ENCODE assay signal across 13 cellular contexts in the genomic region with DNA sequence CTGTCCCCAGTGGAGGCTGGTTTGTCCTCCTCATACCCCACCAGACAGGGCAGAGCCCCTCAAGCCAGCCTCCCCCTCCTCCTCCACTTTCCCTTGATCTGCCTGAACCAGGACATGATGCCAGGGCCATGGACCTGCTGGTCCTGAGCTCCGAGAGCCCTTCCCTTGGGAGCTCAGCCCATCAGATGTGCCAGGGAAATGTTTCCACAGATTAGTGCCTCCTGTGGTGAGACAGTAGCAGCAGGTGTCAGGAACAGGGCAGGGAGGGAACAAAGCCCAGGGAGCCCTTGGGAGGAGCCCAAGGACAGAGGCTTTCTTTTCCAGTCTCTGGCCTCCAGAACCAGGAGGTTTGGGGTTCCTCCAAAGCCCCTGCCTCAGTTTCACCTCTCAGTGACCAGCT. TPM values are rescaled to one million over a fixed set of nuclear protein-coding genes. Genes with fewer than 3 reads are reported as not detected.
DNase-seq lines count a peak whose midpoint lies in the region; ATAC-seq and TF ChIP-seq lines count a peak whose summit lies in the region.
"Had no signal": no experiment of that assay in that cellular context is flagged by ENCODE, and none has a peak within 500 bp of the region (broad histone marks: within the 10 kb centered on the region; RNA-seq: fewer than 3 reads in every experiment).

No MANE protein-coding gene starts in this region.

- H3K9me3 ChIP-seq in neuronal stem cell (replicated peaks in 1 of 2; ENCODE audit: control insufficient read depth in 2 of 2, insufficient read depth in 1 of 2, low read depth in 1 of 2, low read length in 2 of 2) = no peaks in the 10 kb centered on the region
- no peaks in the 10 kb centered on the region for H3K9me3 ChIP-seq in MM.1S (replicated peaks; ENCODE audit: insufficient read depth, low read length)

- H2BK12ac ChIP-seq in neuronal stem cell (ENCODE audit: low read length) = no peak overlapping the region

- no peaks in the 10 kb centered on the region for H3K79me1 ChIP-seq in neuronal stem cell (ENCODE audit: low read depth, low read length)

- H3K4me3 ChIP-seq in brain microvascular endothelial cell (ENCODE audit: low read depth, low read length) (no peak overlapping the region), neuronal stem cell (ENCODE audit: low read length in 2 of 2) (no peak overlapping the region), MM.1S (ENCODE audit: low read length) (no peak overlapping the region)

- H3K4me1 ChIP-seq in neuronal stem cell (ENCODE audit: control insufficient read depth in 2 of 2, insufficient read depth in 1 of 2, low read depth in 1 of 2, low read length in 2 of 2) (peaks cover 14 to 16% of the 10 kb centered on the region in 2 donors), MM.1S (ENCODE audit: low read length) (peaks cover 22% of the 10 kb centered on the region)

- H4K91ac ChIP-seq in neuronal stem cell (ENCODE audit: low read depth, low read length, poor library complexity) = no peak overlapping the region

- TF ChIP-seq CTCF in brain microvascular endothelial cell (IDR thresholded peaks at IDR 0.05; ENCODE audit: low read depth, low read length, missing control alignments) (peak; percentile 2), MM.1S (IDR thresholded peaks at IDR 0.05; ENCODE audit: low read length) (no peak)

- H3K18ac ChIP-seq in neuronal stem cell (ENCODE audit: low read length) = peak overlapping the region; percentile 17

- H3K14ac ChIP-seq in neuronal stem cell (ENCODE audit: low read length) = no peak overlapping the region

- no peak overlapping the region for H4K8ac ChIP-seq in neuronal stem cell (ENCODE audit: low read depth, low read length)

- in situ Hi-C loops in brain microvascular endothelial cell (cut with HindIII; ENCODE audit: low pct_ligation_motif_present, low sequenced_read_pairs) = no loop called here

- peaks cover 5% of the 10 kb centered on the region; the same call in 1 of the 2 replicates for H3F3A ChIP-seq in MM.1S (ENCODE audit: insufficient read depth, low read length)

- H2BK5ac ChIP-seq in neuronal stem cell (ENCODE audit: low read length) = no peak overlapping the region

- DNase-seq in NCI-H2196 (lab: John Stamatoyannopoulos, UW; ENCODE audit: unreplicated experiment) = peak; percentile 9
- no peak for DNase-seq in NCI-H2196 treated with DMSO at 0.1 percent for 48 hours (lab: John Stamatoyannopoulos, UW; ENCODE audit: unreplicated experiment)
- DNase-seq in NCI-H1092 treated with DMSO at 0.1 percent for 48 hours (lab: John Stamatoyannopoulos, UW) = peak; percentile 42
- DNase-seq in brain microvascular endothelial cell = no peak
- no peak for DNase-seq in neuronal stem cell (ENCODE audit: low spot score)
- DNase-seq in MM.1S = no peak
- no peak for DNase-seq in NCI-H226
- DNase-seq: ACHN; IMR-90; NCI-H1436; stimulated activated naive CD4-positive, alpha-beta T cell treated with Interleukin-2 at 50 U/mL for 16 hours had no signal

- no peak overlapping the region for H2BK15ac ChIP-seq in neuronal stem cell (ENCODE audit: low read length)

- H3K4ac ChIP-seq in neuronal stem cell (ENCODE audit: low read length) = no peak overlapping the region

- H3K36me3 ChIP-seq in brain microvascular endothelial cell (replicated peaks) (no peaks in the 10 kb centered on the region), neuronal stem cell (replicated peaks in 1 of 2; ENCODE audit: control insufficient read depth in 2 of 2, insufficient read depth in 2 of 2, low read length in 2 of 2) (no peaks in the 10 kb centered on the region), MM.1S (replicated peaks; ENCODE audit: insufficient read depth, low read length) (no peaks in the 10 kb centered on the region)

- H3K79me2 ChIP-seq in MM.1S (ENCODE audit: low read length) = no peaks in the 10 kb centered on the region

- WGBS in neuronal stem cell (ENCODE audit: extremely low coverage in 2 of 2, insufficient read length in 2 of 2, insufficient replicate concordance in 1 of 2), 2 donors = no CpG with 5 or more reads among the region's 1 CpG

- H2AFZ ChIP-seq in neuronal stem cell (ENCODE audit: low read length) (no peak overlapping the region), MM.1S (ENCODE audit: low read length) (no peak overlapping the region)

- peak overlapping the region; percentile 20 for H2AK5ac ChIP-seq in neuronal stem cell (ENCODE audit: low read depth, low read length)

- H3K4me2 ChIP-seq in neuronal stem cell (ENCODE audit: insufficient read depth, low read length, poor library complexity, severe bottlenecking) (no peak overlapping the region), MM.1S (ENCODE audit: low read depth, low read length) (no peak overlapping the region)

- no peak overlapping the region for H3K27ac ChIP-seq in brain microvascular endothelial cell
- no peak overlapping the region for H3K27ac ChIP-seq in neuronal stem cell (replicated peaks; ENCODE audit: low read length)
- no peak overlapping the region for H3K27ac ChIP-seq in MM.1S (ENCODE audit: low read length)

- H3K9me2 ChIP-seq in MM.1S (replicated peaks; ENCODE audit: insufficient read depth, low read length) = no peaks in the 10 kb centered on the region

- no peaks in the 10 kb centered on the region for H4K20me1 ChIP-seq in MM.1S (ENCODE audit: insufficient read depth, low read length)

- no peak overlapping the region for H2BK120ac ChIP-seq in neuronal stem cell (ENCODE audit: low read depth, low read length)

- peaks cover 31% of the 10 kb centered on the region for H3K27me3 ChIP-seq in brain microvascular endothelial cell (replicated peaks)
- no peaks in the 10 kb centered on the region for H3K27me3 ChIP-seq in neuronal stem cell (ENCODE audit: control insufficient read depth in 3 of 3, insufficient read depth in 3 of 3, low read depth in 1 of 3, low read length in 3 of 3)
- H3K27me3 ChIP-seq in MM.1S (replicated peaks; ENCODE audit: insufficient read depth, low read length) = no peaks in the 10 kb centered on the region

- H3K23ac ChIP-seq in neuronal stem cell (ENCODE audit: low read depth, low read length, poor library complexity) = no peak overlapping the region

- H3K9ac ChIP-seq in neuronal stem cell (ENCODE audit: low read depth, low read length, poor library complexity) (no peak overlapping the region), MM.1S (ENCODE audit: low read length) (no peak overlapping the region)

- ATAC-seq in HG02763 (IDR thresholded peaks at IDR 0.05; ENCODE audit: unreplicated experiment) = no peak

RNA-seq across cellular contexts. Expression of a gene that starts 14.6 kb away (rescaled TPM):
- polyA plus RNA-seq in neuronal stem cell (2013, experiment 1 of 2) = 18.3 TPM
- polyA plus RNA-seq in neuronal stem cell (2013, experiment 2 of 2) = 18.8 TPM

RNA-seq across cellular contexts. Expression of a gene that starts 22.3 kb away (rescaled TPM):
- polyA plus RNA-seq in neuronal stem cell (2013, experiment 1 of 2) = not detected
- not detected for polyA plus RNA-seq in neuronal stem cell (2013, experiment 2 of 2)
- polyA plus RNA-seq: IMR-90, neural cell had no signal

RNA-seq across cellular contexts. Expression of a gene that starts 52.3 kb away (rescaled TPM):
- 5.9 TPM for polyA plus RNA-seq in neuronal stem cell (2013, experiment 1 of 2)
- 5.7 TPM for polyA plus RNA-seq in neuronal stem cell (2013, experiment 2 of 2)

Comparison
In these comparisons a context has a peak if more than half of its experiments do, and no peak if none do; other contexts are left out.
1. DNase-seq: peak in NCI-H2196 (single experiment) and NCI-H1092 treated with DMSO at 0.1 percent for 48 hours (single experiment); none in NCI-H2196 treated with DMSO at 0.1 percent for 48 hours (single experiment), brain microvascular endothelial cell (single experiment), neuronal stem cell (single experiment), MM.1S (single experiment) and NCI-H226 (single experiment).